In genomic region chr2:37436324-37436723, GRCh38 we compare ENCODE assay signal across 14 cellular contexts.
"Had no signal": no experiment of that assay in that cellular context is flagged by ENCODE, and none has a peak within 500 bp of the region (broad histone marks: within the 10 kb centered on the region; RNA-seq: fewer than 3 reads in every experiment).

No MANE protein-coding gene starts in this region.

- H3K9me3 ChIP-seq: pancreas, thoracic aorta had no signal

- H3K4me3 ChIP-seq: coronary artery, pancreas, thoracic aorta had no signal

- ATAC-seq: activated T-cell treated with anti-CD3 and anti-CD28 coated beads, Interleukin-2, amount 50 U/mL, for 4 hours; pancreas had no signal

- FAIRE-seq: pancreas, TTC549 had no signal

- H3K4me1 ChIP-seq: pancreas had no signal

- DNase-seq: activated gamma-delta T cell; activated T-cell treated with anti-CD3 and anti-CD28 coated beads, Interleukin-2, amount 50 U/mL, for 4 hours; aorta; caudate nucleus; effector memory CD4-positive, alpha-beta T cell; erythroblast; foreskin melanocyte; kidney glomerular epithelial cell; pancreas; stimulated activated CD4-positive, alpha-beta T cell treated with anti-CD3 and anti-CD28 coated beads, Interleukin-4, amount 100 ng/mL, for 1 hour; T-helper 2 cell had no signal

- H3K27me3 ChIP-seq: pancreas had no signal

- H3K36me3 ChIP-seq: pancreas, thoracic aorta had no signal

- H3K27ac ChIP-seq: coronary artery, pancreas, thoracic aorta had no signal
